Comparison of ENCODE assay signal across 1 cellular context in genomic region chr11:45806937-45807791, GRCh38.
TF ChIP-seq lines count a peak whose summit lies in the region.

No MANE protein-coding gene starts in this region.

TF ChIP-seq in K562, 482 proteins besides CTCF, POLR2A, EP300 and RAD21:
- peak; percentile 93 for TF ChIP-seq SPI1 (IDR thresholded peaks at IDR 0.05; ENCODE audit: borderline replicate concordance, low read depth, low read length)
- 0 out of 2 replicates have a peak, but pooled peaks have one; percentile 16 for TF ChIP-seq SP1 (CRISPR knock-in tag; IDR thresholded peaks at IDR 0.05)
- TF ChIP-seq POLR2AphosphoS2 (IDR thresholded peaks at IDR 0.05; ENCODE audit: low read length) = no peak
